1 cellular context compared by ENCODE assay signal in the genomic region with DNA sequence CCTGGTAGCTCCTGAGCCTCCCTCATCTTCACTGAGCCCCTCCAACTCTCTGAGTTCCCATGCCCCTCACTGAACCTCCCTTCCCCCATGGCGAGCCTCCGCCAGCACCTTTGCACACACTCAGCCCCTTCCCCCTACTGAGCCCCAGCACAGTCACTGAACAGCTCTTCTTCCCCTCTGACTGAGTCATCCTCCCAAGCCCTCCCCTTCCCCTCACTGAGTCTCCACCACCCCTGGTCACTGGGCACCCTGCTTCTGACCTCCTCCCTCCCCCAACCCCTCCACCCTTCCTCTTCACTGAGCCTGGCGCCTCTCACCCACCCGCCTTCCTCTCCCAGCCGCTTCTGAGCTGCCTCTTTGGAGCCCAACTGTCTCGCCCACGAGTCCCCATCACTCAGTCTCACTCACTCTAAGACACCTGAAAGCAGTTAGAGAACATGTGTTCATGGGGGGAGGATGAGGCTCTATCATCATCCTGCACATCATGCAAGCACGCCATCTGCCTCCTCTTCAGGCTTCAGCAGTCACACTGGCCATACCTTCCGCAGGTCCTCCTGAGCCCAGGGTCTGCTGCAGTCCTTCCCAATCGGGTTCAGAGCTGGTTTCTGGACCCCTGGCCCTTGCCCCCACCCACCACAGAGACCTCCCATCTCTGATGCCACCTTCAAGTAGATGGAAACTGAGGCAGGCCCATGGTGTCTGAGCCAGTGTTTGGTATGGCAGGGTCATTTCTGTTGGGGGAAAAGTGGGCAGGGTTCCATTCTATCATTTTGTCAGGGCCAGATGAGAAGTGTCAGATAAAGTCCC.
TF ChIP-seq lines count a peak whose summit lies in the region.

No MANE protein-coding gene starts in this region.

TF ChIP-seq in HepG2, 621 proteins besides CTCF, POLR2A, EP300 and RAD21 (continued from another document and continues in another):
- TF ChIP-seq ZFP82 (CRISPR knock-in tag; IDR thresholded peaks at IDR 0.05; ENCODE audit: borderline replicate concordance) (0 out of 2 replicates have a peak, but pooled peaks have one; percentile 61), NR2C2 (CRISPR knock-in tag; IDR thresholded peaks at IDR 0.05; ENCODE audit: borderline replicate concordance) (peak; percentile 41; the same call in 1 of the 2 replicates), ZNF563 (CRISPR knock-in tag; IDR thresholded peaks at IDR 0.05) (no peak), ZNF749 (CRISPR knock-in tag; IDR thresholded peaks at IDR 0.05; ENCODE audit: borderline replicate concordance) (no peak), CHD4 (IDR thresholded peaks at IDR 0.05; ENCODE audit: borderline replicate concordance, low read length) (no peak), YEATS4 (CRISPR knock-in tag; IDR thresholded peaks at IDR 0.05; ENCODE audit: borderline replicate concordance) (0 out of 2 replicates have a peak, but pooled peaks have one; percentile 46), REL (CRISPR knock-in tag; conservative IDR thresholded peaks at IDR 0.05) (no peak; the same call in 1 of the 2 replicates), ZSCAN21 (CRISPR knock-in tag; IDR thresholded peaks at IDR 0.05; ENCODE audit: borderline replicate concordance) (peak; percentile 94), MED13 (CRISPR knock-in tag; IDR thresholded peaks at IDR 0.05) (no peak), SAP130 (CRISPR knock-in tag; IDR thresholded peaks at IDR 0.05; ENCODE audit: low read depth) (peak; percentile 79; the same call in 1 of the 2 replicates), ARNTL (CRISPR knock-in tag; IDR thresholded peaks at IDR 0.05) (peak; percentile 40; the same call in 1 of the 2 replicates), MTA3 (CRISPR knock-in tag; IDR thresholded peaks at IDR 0.05) (no peak), HNRNPH1 (optimal IDR thresholded peaks at IDR 0.05; ENCODE audit: low read depth, low read length) (peak; percentile 96), TBX3 (IDR thresholded peaks at IDR 0.05; ENCODE audit: borderline replicate concordance) (0 out of 2 replicates have a peak, but pooled peaks have one; percentile 23), NAIF1 (CRISPR knock-in tag; IDR thresholded peaks at IDR 0.05; ENCODE audit: borderline replicate concordance) (no peak), ZNF484 (CRISPR knock-in tag; IDR thresholded peaks at IDR 0.05; ENCODE audit: borderline replicate concordance, low read depth) (no peak), CBX2 (IDR thresholded peaks at IDR 0.05; ENCODE audit: low read depth, low read length) (no peak), CBX2 (CRISPR knock-in tag; IDR thresholded peaks at IDR 0.05; ENCODE audit: low read depth) (no peak), ELF3 (CRISPR knock-in tag; IDR thresholded peaks at IDR 0.05) (peak; percentile 46; the same call in 1 of the 2 replicates), BRD4 (CRISPR knock-in tag; IDR thresholded peaks at IDR 0.05) (peak; percentile 49), ZNF564 (CRISPR knock-in tag; IDR thresholded peaks at IDR 0.05) (no peak), ZIK1 (CRISPR knock-in tag; IDR thresholded peaks at IDR 0.05; ENCODE audit: borderline replicate concordance, low read depth) (no peak)
- TF ChIP-seq, protein P1, sequence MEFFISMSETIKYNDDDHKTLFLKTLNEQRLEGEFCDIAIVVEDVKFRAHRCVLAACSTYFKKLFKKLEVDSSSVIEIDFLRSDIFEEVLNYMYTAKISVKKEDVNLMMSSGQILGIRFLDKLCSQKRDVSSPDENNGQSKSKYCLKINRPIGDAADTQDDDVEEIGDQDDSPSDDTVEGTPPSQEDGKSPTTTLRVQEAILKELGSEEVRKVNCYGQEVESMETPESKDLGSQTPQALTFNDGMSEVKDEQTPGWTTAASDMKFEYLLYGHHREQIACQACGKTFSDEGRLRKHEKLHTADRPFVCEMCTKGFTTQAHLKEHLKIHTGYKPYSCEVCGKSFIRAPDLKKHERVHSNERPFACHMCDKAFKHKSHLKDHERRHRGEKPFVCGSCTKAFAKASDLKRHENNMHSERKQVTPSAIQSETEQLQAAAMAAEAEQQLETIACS (CRISPR knock-in tag; IDR thresholded peaks at IDR 0.05), result no peak
- TF ChIP-seq, protein P2, sequence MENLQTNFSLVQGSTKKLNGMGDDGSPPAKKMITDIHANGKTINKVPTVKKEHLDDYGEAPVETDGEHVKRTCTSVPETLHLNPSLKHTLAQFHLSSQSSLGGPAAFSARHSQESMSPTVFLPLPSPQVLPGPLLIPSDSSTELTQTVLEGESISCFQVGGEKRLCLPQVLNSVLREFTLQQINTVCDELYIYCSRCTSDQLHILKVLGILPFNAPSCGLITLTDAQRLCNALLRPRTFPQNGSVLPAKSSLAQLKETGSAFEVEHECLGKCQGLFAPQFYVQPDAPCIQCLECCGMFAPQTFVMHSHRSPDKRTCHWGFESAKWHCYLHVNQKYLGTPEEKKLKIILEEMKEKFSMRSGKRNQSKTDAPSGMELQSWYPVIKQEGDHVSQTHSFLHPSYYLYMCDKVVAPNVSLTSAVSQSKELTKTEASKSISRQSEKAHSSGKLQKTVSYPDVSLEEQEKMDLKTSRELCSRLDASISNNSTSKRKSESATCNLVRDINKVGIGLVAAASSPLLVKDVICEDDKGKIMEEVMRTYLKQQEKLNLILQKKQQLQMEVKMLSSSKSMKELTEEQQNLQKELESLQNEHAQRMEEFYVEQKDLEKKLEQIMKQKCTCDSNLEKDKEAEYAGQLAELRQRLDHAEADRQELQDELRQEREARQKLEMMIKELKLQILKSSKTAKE (CRISPR knock-in tag; IDR thresholded peaks at IDR 0.05; ENCODE audit: borderline replicate concordance), result peak; percentile 36; the same call in 1 of the 2 replicates
- TF ChIP-seq, protein P3, sequence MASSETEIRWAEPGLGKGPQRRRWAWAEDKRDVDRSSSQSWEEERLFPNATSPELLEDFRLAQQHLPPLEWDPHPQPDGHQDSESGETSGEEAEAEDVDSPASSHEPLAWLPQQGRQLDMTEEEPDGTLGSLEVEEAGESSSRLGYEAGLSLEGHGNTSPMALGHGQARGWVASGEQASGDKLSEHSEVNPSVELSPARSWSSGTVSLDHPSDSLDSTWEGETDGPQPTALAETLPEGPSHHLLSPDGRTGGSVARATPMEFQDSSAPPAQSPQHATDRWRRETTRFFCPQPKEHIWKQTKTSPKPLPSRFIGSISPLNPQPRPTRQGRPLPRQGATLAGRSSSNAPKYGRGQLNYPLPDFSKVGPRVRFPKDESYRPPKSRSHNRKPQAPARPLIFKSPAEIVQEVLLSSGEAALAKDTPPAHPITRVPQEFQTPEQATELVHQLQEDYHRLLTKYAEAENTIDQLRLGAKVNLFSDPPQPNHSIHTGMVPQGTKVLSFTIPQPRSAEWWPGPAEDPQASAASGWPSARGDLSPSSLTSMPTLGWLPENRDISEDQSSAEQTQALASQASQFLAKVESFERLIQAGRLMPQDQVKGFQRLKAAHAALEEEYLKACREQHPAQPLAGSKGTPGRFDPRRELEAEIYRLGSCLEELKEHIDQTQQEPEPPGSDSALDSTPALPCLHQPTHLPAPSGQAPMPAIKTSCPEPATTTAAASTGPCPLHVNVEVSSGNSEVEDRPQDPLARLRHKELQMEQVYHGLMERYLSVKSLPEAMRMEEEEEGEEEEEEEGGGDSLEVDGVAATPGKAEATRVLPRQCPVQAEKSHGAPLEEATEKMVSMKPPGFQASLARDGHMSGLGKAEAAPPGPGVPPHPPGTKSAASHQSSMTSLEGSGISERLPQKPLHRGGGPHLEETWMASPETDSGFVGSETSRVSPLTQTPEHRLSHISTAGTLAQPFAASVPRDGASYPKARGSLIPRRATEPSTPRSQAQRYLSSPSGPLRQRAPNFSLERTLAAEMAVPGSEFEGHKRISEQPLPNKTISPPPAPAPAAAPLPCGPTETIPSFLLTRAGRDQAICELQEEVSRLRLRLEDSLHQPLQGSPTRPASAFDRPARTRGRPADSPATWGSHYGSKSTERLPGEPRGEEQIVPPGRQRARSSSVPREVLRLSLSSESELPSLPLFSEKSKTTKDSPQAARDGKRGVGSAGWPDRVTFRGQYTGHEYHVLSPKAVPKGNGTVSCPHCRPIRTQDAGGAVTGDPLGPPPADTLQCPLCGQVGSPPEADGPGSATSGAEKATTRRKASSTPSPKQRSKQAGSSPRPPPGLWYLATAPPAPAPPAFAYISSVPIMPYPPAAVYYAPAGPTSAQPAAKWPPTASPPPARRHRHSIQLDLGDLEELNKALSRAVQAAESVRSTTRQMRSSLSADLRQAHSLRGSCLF (CRISPR knock-in tag; IDR thresholded peaks at IDR 0.05; ENCODE audit: borderline replicate concordance), result no peak
- TF ChIP-seq, protein P4, sequence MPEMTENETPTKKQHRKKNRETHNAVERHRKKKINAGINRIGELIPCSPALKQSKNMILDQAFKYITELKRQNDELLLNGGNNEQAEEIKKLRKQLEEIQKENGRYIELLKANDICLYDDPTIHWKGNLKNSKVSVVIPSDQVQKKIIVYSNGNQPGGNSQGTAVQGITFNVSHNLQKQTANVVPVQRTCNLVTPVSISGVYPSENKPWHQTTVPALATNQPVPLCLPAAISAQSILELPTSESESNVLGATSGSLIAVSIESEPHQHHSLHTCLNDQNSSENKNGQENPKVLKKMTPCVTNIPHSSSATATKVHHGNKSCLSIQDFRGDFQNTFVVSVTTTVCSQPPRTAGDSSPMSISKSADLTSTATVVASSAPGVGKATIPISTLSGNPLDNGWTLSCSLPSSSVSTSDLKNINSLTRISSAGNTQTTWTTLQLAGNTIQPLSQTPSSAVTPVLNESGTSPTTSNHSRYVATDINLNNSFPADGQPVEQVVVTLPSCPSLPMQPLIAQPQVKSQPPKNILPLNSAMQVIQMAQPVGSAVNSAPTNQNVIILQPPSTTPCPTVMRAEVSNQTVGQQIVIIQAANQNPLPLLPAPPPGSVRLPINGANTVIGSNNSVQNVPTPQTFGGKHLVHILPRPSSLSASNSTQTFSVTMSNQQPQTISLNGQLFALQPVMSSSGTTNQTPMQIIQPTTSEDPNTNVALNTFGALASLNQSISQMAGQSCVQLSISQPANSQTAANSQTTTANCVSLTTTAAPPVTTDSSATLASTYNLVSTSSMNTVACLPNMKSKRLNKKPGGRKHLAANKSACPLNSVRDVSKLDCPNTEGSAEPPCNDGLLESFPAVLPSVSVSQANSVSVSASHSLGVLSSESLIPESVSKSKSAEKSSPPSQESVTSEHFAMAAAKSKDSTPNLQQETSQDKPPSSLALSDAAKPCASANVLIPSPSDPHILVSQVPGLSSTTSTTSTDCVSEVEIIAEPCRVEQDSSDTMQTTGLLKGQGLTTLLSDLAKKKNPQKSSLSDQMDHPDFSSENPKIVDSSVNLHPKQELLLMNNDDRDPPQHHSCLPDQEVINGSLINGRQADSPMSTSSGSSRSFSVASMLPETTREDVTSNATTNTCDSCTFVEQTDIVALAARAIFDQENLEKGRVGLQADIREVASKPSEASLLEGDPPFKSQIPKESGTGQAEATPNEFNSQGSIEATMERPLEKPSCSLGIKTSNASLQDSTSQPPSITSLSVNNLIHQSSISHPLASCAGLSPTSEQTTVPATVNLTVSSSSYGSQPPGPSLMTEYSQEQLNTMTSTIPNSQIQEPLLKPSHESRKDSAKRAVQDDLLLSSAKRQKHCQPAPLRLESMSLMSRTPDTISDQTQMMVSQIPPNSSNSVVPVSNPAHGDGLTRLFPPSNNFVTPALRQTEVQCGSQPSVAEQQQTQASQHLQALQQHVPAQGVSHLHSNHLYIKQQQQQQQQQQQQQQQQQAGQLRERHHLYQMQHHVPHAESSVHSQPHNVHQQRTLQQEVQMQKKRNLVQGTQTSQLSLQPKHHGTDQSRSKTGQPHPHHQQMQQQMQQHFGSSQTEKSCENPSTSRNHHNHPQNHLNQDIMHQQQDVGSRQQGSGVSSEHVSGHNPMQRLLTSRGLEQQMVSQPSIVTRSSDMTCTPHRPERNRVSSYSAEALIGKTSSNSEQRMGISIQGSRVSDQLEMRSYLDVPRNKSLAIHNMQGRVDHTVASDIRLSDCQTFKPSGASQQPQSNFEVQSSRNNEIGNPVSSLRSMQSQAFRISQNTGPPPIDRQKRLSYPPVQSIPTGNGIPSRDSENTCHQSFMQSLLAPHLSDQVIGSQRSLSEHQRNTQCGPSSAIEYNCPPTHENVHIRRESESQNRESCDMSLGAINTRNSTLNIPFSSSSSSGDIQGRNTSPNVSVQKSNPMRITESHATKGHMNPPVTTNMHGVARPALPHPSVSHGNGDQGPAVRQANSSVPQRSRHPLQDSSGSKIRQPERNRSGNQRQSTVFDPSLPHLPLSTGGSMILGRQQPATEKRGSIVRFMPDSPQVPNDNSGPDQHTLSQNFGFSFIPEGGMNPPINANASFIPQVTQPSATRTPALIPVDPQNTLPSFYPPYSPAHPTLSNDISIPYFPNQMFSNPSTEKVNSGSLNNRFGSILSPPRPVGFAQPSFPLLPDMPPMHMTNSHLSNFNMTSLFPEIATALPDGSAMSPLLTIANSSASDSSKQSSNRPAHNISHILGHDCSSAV (CRISPR knock-in tag; IDR thresholded peaks at IDR 0.05; ENCODE audit: borderline replicate concordance), result no peak
- TF ChIP-seq, protein P5, sequence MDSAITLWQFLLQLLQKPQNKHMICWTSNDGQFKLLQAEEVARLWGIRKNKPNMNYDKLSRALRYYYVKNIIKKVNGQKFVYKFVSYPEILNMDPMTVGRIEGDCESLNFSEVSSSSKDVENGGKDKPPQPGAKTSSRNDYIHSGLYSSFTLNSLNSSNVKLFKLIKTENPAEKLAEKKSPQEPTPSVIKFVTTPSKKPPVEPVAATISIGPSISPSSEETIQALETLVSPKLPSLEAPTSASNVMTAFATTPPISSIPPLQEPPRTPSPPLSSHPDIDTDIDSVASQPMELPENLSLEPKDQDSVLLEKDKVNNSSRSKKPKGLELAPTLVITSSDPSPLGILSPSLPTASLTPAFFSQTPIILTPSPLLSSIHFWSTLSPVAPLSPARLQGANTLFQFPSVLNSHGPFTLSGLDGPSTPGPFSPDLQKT (CRISPR knock-in tag; IDR thresholded peaks at IDR 0.05; ENCODE audit: borderline replicate concordance), result no peak
- TF ChIP-seq, protein P6, sequence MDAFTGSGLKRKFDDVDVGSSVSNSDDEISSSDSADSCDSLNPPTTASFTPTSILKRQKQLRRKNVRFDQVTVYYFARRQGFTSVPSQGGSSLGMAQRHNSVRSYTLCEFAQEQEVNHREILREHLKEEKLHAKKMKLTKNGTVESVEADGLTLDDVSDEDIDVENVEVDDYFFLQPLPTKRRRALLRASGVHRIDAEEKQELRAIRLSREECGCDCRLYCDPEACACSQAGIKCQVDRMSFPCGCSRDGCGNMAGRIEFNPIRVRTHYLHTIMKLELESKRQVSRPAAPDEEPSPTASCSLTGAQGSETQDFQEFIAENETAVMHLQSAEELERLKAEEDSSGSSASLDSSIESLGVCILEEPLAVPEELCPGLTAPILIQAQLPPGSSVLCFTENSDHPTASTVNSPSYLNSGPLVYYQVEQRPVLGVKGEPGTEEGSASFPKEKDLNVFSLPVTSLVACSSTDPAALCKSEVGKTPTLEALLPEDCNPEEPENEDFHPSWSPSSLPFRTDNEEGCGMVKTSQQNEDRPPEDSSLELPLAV (CRISPR knock-in tag; conservative IDR thresholded peaks at IDR 0.05; ENCODE audit: low read depth), result no peak
- TF ChIP-seq, protein P7, sequence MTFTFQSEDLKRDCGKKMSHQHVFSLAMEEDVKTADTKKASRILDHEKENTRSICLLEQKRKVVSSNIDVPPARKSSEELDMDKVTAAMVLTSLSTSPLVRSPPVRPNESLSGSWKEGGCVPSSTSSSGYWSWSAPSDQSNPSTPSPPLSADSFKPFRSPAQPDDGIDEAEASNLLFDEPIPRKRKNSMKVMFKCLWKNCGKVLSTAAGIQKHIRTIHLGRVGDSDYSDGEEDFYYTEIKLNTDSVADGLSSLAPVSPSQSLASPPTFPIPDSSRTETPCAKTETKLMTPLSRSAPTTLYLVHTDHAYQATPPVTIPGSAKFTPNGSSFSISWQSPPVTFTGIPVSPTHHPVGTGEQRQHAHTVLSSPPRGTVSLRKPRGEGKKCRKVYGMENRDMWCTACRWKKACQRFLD (CRISPR knock-in tag; IDR thresholded peaks at IDR 0.05; ENCODE audit: borderline replicate concordance), result no peak
- TF ChIP-seq, protein P8, sequence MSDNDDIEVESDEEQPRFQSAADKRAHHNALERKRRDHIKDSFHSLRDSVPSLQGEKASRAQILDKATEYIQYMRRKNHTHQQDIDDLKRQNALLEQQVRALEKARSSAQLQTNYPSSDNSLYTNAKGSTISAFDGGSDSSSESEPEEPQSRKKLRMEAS (IDR thresholded peaks at IDR 0.05), result peak; percentile 57
